Comparison of ENCODE assay signal across 15 cellular contexts in genomic region chr7:117975436-117975835, GRCh38.
A peak's percentile ranks its signal among the peaks of the same experiment; 100 is the strongest.
DNase-seq lines count a peak whose midpoint lies in the region; ATAC-seq and TF ChIP-seq lines count a peak whose summit lies in the region.
"Had no signal": no experiment of that assay in that cellular context is flagged by ENCODE, and none has a peak within 500 bp of the region (broad histone marks: within the 10 kb centered on the region; RNA-seq: fewer than 3 reads in every experiment).

No MANE protein-coding gene starts in this region.

- no peak overlapping the region for H3K4me2 ChIP-seq in Karpas-422 (ENCODE audit: low read depth, low read length, poor library complexity, severe bottlenecking)

- intact Hi-C loops in A673 (cut with micrococcal nuclease; ENCODE audit: unreplicated experiment) = loop anchor here (5.0 kb wide), 1 partner anchor 77 kb away; no protein-coding TSS in a partner anchor
- intact Hi-C loops in esophagus squamous epithelium (cut with DNase I) = no loop called here
- intact Hi-C loops in colonic mucosa (cut with DNase I) = no loop called here

- H4K20me1 ChIP-seq in Karpas-422 (ENCODE audit: insufficient read depth, low read depth, low read length) = no peaks in the 10 kb centered on the region

- ATAC-seq in gastroesophageal sphincter = peak; percentile 30
- ATAC-seq: HCT116 had no signal

- no TSS peak for BruUV-seq in A673 (replicated peaks; lab: Mats Ljungman, UMichigan)

- peaks cover 59% of the 10 kb centered on the region for H3K4me1 ChIP-seq in A673 (ENCODE audit: insufficient read depth, low read length, poor library complexity, severe bottlenecking)
- H3K4me1 ChIP-seq in gastroesophageal sphincter = no peaks in the 10 kb centered on the region
- H3K4me1 ChIP-seq in esophagus squamous epithelium = peaks cover 0 to 20% (median 3%) of the 10 kb centered on the region in 3 donors
- H3K4me1 ChIP-seq in colonic mucosa = no peaks in the 10 kb centered on the region
- no peaks in the 10 kb centered on the region for H3K4me1 ChIP-seq in Karpas-422 (ENCODE audit: low read length)

- DNase-seq in A673 (ENCODE audit: low spot score) = peak; percentile 74
- DNase-seq in stromal cell of bone marrow (ENCODE audit: low read depth) = peak; percentile 3
- DNase-seq in esophagus squamous epithelium (lab: John Stamatoyannopoulos, UW) = no peak
- DNase-seq in colonic mucosa = no peak
- DNase-seq in Karpas-422 = no peak
- DNase-seq in DMS 273 treated with DMSO at 0.1 percent for 48 hours (lab: John Stamatoyannopoulos, UW) = no peak
- DNase-seq: C1 segment of cervical spinal cord; Calu3; CD4-positive, alpha-beta T cell; DMS79 treated with DMSO at 0.1 percent for 48 hours; EL; GM23248 had no signal

- H3K9ac ChIP-seq in colonic mucosa (ENCODE audit: low read depth in 2 of 2, low read length in 2 of 2) (no peak overlapping the region), Karpas-422 (ENCODE audit: low read length) (no peak overlapping the region)
- H3K9ac ChIP-seq: GM23248 had no signal

- H3K36me3 ChIP-seq in A673 (ENCODE audit: insufficient read depth, low read length, poor library complexity, severe bottlenecking) (no peaks in the 10 kb centered on the region), gastroesophageal sphincter (no peaks in the 10 kb centered on the region), esophagus squamous epithelium (no peaks in the 10 kb centered on the region), colonic mucosa (no peaks in the 10 kb centered on the region), Karpas-422 (ENCODE audit: insufficient read depth, low read length) (no peaks in the 10 kb centered on the region)

- H3K27ac ChIP-seq in A673 (ENCODE audit: low read depth, low read length, poor library complexity, severe bottlenecking) (peak overlapping the region; percentile 55), VCaP (peak overlapping the region; percentile 7; the same call in 1 of the 2 replicates), gastroesophageal sphincter (peak overlapping the region in 1 of 4 donors; percentile 9), esophagus squamous epithelium (no peak overlapping the region), colonic mucosa (no peak overlapping the region), Karpas-422 (ENCODE audit: low read length) (no peak overlapping the region)
- H3K27ac ChIP-seq: GM23248 had no signal

- H3K27me3 ChIP-seq in A673 (replicated peaks; ENCODE audit: insufficient read depth, low read depth, low read length, poor library complexity) (no peaks in the 10 kb centered on the region), gastroesophageal sphincter (no peaks in the 10 kb centered on the region), esophagus squamous epithelium (no peaks in the 10 kb centered on the region), colonic mucosa (no peaks in the 10 kb centered on the region), Karpas-422 (ENCODE audit: low read length) (no peaks in the 10 kb centered on the region)

- TF ChIP-seq CTCF in A673 (conservative IDR thresholded peaks at IDR 0.05; ENCODE audit: low read depth, low read length) = no peak
- TF ChIP-seq CTCF in VCaP (conservative IDR thresholded peaks at IDR 0.05) = no peak
- no peak for TF ChIP-seq CTCF in gastroesophageal sphincter (IDR thresholded peaks at IDR 0.05)
- TF ChIP-seq CTCF in esophagus squamous epithelium (IDR thresholded peaks at IDR 0.05) = no peak
- TF ChIP-seq CTCF in colonic mucosa (IDR thresholded peaks at IDR 0.05) = no peak

- TF ChIP-seq EP300 in gastroesophageal sphincter (IDR thresholded peaks at IDR 0.05) = no peak

- H2AFZ ChIP-seq in Karpas-422 (ENCODE audit: low read length) = no peak overlapping the region
- H2AFZ ChIP-seq: GM23248 had no signal

- POLR2A ChIA-PET in A673 (lab: Charles Lee; ENCODE audit: low non-redundant PET) = no interaction called here

- H3K9me2 ChIP-seq in Karpas-422 (replicated peaks; ENCODE audit: insufficient read depth, low read length) = no peaks in the 10 kb centered on the region

- WGBS in gastroesophageal sphincter (ENCODE audit: low coverage in 1 of 2), 2 donors = 42 to 50% methylated on average over 1 of the region's 1 CpG
- WGBS in esophagus squamous epithelium, 2 donors = 58 to 73% methylated on average over 1 of the region's 1 CpG

- TF ChIP-seq POLR2A in gastroesophageal sphincter (IDR thresholded peaks at IDR 0.05) (no peak), esophagus squamous epithelium (IDR thresholded peaks at IDR 0.05) (no peak)

- H3K9me3 ChIP-seq in A673 (ENCODE audit: low read depth, low read length, poor library complexity, severe bottlenecking) = no peaks in the 10 kb centered on the region
- no peaks in the 10 kb centered on the region for H3K9me3 ChIP-seq in gastroesophageal sphincter
- no peaks in the 10 kb centered on the region for H3K9me3 ChIP-seq in esophagus squamous epithelium
- no peaks in the 10 kb centered on the region for H3K9me3 ChIP-seq in colonic mucosa
- H3K9me3 ChIP-seq in Karpas-422 (ENCODE audit: low read length) = no peaks in the 10 kb centered on the region

- H3K79me2 ChIP-seq in Karpas-422 (ENCODE audit: low read length) = no peaks in the 10 kb centered on the region

- H3K4me3 ChIP-seq in A673 (ENCODE audit: low read depth, low read length, poor library complexity, severe bottlenecking) = no peak overlapping the region
- H3K4me3 ChIP-seq in gastroesophageal sphincter = no peak overlapping the region
- H3K4me3 ChIP-seq in esophagus squamous epithelium = no peak overlapping the region
- H3K4me3 ChIP-seq in colonic mucosa = no peak overlapping the region
- no peak overlapping the region for H3K4me3 ChIP-seq in Karpas-422 (ENCODE audit: low read length)
- H3K4me3 ChIP-seq: GM23248 had no signal

- CTCF ChIA-PET in A673 (lab: Charles Lee) = no interaction called here

Comparison
In these comparisons a context has a peak if more than half of its experiments do, and no peak if none do; other contexts are left out.
1. DNase-seq: peak in A673 (single experiment) and stromal cell of bone marrow (single experiment); none in esophagus squamous epithelium (single experiment), colonic mucosa (single experiment), Karpas-422 (single experiment) and DMS 273 treated with DMSO at 0.1 percent for 48 hours (single experiment).
2. H3K27ac ChIP-seq: peak in A673 (single experiment) and VCaP (single experiment); none in esophagus squamous epithelium (0 of 4), colonic mucosa (single experiment) and Karpas-422 (single experiment).